ENCODE assay signal across 1 cellular context in the genomic region with DNA sequence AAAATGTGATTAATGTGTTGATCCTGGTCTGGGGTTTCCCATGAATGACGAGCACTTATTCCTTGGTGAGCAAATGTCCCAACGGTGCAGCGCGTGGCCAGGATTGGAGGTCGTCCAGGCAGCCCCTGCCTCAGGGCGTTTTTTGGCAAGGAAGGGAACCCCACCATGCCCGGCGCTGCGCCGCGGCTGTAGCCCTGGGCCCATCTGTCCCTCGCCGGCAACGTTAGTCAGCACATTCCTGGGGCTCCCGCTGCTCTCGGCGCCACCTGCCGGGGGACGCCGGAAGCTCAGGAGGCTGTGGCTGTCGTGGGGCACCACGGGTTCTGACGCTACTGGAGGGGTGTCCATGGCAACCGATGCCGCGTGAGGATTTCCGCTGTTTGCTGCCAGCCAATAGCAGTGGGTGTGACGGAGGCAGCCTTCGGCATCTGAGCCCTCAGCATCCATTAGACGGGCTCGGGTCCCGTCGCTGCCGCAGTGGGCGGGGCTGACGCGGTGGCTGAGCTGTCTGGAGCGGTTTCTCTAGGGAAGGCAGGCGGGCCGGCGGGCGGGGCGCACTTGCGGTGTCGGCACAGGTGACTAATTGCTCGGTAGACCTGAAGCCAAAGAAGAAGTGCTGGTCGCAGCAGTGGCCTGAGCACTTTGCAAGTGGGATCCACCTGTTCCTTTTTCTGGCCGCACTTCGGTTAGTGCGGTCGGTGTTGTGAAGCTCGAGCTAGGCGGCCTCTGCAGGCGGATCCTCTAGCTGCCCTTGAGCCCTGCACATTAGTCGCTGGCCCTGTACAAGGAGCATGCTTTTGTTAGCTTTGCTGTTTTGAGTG.
A peak's percentile ranks its signal among the peaks of the same experiment; 100 is the strongest.
TF ChIP-seq lines count a peak whose summit lies in the region.

No MANE protein-coding gene starts in this region.

TF ChIP-seq in SK-N-SH, 30 proteins besides CTCF, POLR2A, EP300 and RAD21 (continued from another document):
- TF ChIP-seq, protein P1, sequence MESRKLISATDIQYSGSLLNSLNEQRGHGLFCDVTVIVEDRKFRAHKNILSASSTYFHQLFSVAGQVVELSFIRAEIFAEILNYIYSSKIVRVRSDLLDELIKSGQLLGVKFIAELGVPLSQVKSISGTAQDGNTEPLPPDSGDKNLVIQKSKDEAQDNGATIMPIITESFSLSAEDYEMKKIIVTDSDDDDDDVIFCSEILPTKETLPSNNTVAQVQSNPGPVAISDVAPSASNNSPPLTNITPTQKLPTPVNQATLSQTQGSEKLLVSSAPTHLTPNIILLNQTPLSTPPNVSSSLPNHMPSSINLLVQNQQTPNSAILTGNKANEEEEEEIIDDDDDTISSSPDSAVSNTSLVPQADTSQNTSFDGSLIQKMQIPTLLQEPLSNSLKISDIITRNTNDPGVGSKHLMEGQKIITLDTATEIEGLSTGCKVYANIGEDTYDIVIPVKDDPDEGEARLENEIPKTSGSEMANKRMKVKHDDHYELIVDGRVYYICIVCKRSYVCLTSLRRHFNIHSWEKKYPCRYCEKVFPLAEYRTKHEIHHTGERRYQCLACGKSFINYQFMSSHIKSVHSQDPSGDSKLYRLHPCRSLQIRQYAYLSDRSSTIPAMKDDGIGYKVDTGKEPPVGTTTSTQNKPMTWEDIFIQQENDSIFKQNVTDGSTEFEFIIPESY (IDR thresholded peaks at IDR 0.05; ENCODE audit: borderline replicate concordance, low read depth), result no peak
- TF ChIP-seq JUND (IDR thresholded peaks at IDR 0.05), result no peak
- TF ChIP-seq REST (IDR thresholded peaks at IDR 0.05; ENCODE audit: low read depth, low read length), result peak; percentile 70; the same call in 1 of the 2 replicates
- TF ChIP-seq NFIC (IDR thresholded peaks at IDR 0.05; ENCODE audit: borderline replicate concordance), result peak; percentile 22; the same call in 1 of the 2 replicates
- peak; percentile 40 for TF ChIP-seq PBX3 (IDR thresholded peaks at IDR 0.05)
- TF ChIP-seq SMC3 (IDR thresholded peaks at IDR 0.05; ENCODE audit: low read depth, low read length), result peak; percentile 70
- TF ChIP-seq TCF12 (IDR thresholded peaks at IDR 0.05), result peak; percentile 69; the same call in 1 of the 2 replicates
- peak; percentile 17; the same call in 1 of the 2 replicates for TF ChIP-seq GABPA (IDR thresholded peaks at IDR 0.05; ENCODE audit: low read depth)
- no peak for TF ChIP-seq USF2 (IDR thresholded peaks at IDR 0.05; ENCODE audit: borderline replicate concordance, low read depth, low read length)
- TF ChIP-seq TEAD4 (IDR thresholded peaks at IDR 0.05; ENCODE audit: borderline replicate concordance, insufficient read depth), result peak; percentile 92
- no peak for TF ChIP-seq MEF2A (IDR thresholded peaks at IDR 0.05; ENCODE audit: borderline replicate concordance, low read depth)
- TF ChIP-seq POLR2AphosphoS5 (IDR thresholded peaks at IDR 0.05; ENCODE audit: low read depth, low read length), result peak; percentile 55
- TF ChIP-seq RFX5 (IDR thresholded peaks at IDR 0.05; ENCODE audit: low read length), result peak; percentile 93
- peak; percentile 18; the same call in 1 of the 2 replicates for TF ChIP-seq FOSL2 (IDR thresholded peaks at IDR 0.05; ENCODE audit: borderline replicate concordance, low read depth)
